ENCODE assay signal across 2 cellular contexts in genomic region chr6:7773914-7774313, GRCh38.
TF ChIP-seq lines count a peak whose summit lies in the region.

No MANE protein-coding gene starts in this region.

TF ChIP-seq in IMR-90, 13 proteins besides CTCF, POLR2A, EP300 and RAD21:
- TF ChIP-seq CEBPB (IDR thresholded peaks at IDR 0.05; ENCODE audit: low read depth, low read length) (no peak), ELK1 (IDR thresholded peaks at IDR 0.05; ENCODE audit: borderline replicate concordance, low read depth, low read length) (no peak)

TF ChIP-seq in H1, 55 proteins besides CTCF, POLR2A, EP300 and RAD21:
- TF ChIP-seq SP2 (IDR thresholded peaks at IDR 0.05; ENCODE audit: low read length) (no peak), RNF2 (IDR thresholded peaks at IDR 0.05; ENCODE audit: borderline replicate concordance, low read depth, low read length, missing control alignments, poor library complexity, severe bottlenecking) (no peak), SP4 (IDR thresholded peaks at IDR 0.05; ENCODE audit: low read length) (no peak), SP1 (IDR thresholded peaks at IDR 0.05; ENCODE audit: low read depth, low read length) (peak; percentile 79)
